1 cellular context compared by ENCODE assay signal in genomic region chr20:42024653-42025052, GRCh38.
TF ChIP-seq lines count a peak whose summit lies in the region.

No MANE protein-coding gene starts in this region.

TF ChIP-seq in A549, 52 proteins besides CTCF, POLR2A, EP300 and RAD21:
- TF ChIP-seq REST (IDR thresholded peaks at IDR 0.05) (peak; percentile 79; the same call in 1 of the 2 replicates), ZSCAN20 (CRISPR knock-in tag; IDR thresholded peaks at IDR 0.05) (no peak)
